ENCODE assay signal across 9 cellular contexts in genomic region chr5:116076496-116076895, GRCh38.
A peak's percentile ranks its signal among the peaks of the same experiment; 100 is the strongest.
DNase-seq lines count a peak whose midpoint lies in the region; ATAC-seq and TF ChIP-seq lines count a peak whose summit lies in the region.
"Had no signal": no experiment of that assay in that cellular context is flagged by ENCODE, and none has a peak within 500 bp of the region (broad histone marks: within the 10 kb centered on the region; RNA-seq: fewer than 3 reads in every experiment).

No MANE protein-coding gene starts in this region.

- no peak overlapping the region for H3K4me3 ChIP-seq in NB4 (ENCODE audit: low read depth, low read length)

- TF ChIP-seq CTCF in NB4 (IDR thresholded peaks at IDR 0.05; ENCODE audit: low read depth, low read length), result no peak

- peaks cover 8% of the 10 kb centered on the region for H3K27me3 Mint-ChIP-seq in activated naive CD4-positive, alpha-beta T cell treated with anti-CD3 and anti-CD28 coated beads, Interleukin-2, amount 50 U/mL, for 24 hours
- peaks cover 15% of the 10 kb centered on the region for H3K27me3 Mint-ChIP-seq in activated naive CD4-positive, alpha-beta T cell treated with anti-CD3 and anti-CD28 coated beads, Interleukin-2, amount 10 ng/mL, durations not matched to agents 7 days and 5 days

- H3K9me3 Mint-ChIP-seq in activated naive CD4-positive, alpha-beta T cell treated with anti-CD3 and anti-CD28 coated beads, Interleukin-2, amount 50 U/mL, for 24 hours, result peaks cover 15% of the 10 kb centered on the region
- H3K9me3 Mint-ChIP-seq in activated naive CD4-positive, alpha-beta T cell treated with anti-CD3 and anti-CD28 coated beads, Interleukin-2, amount 10 ng/mL, durations not matched to agents 7 days and 5 days, result no peaks in the 10 kb centered on the region

- H3K27ac ChIP-seq in caudate nucleus (ENCODE audit: low read depth, low read length), result no peak overlapping the region

- H3K4me1 Mint-ChIP-seq in activated naive CD4-positive, alpha-beta T cell treated with anti-CD3 and anti-CD28 coated beads, Interleukin-2, amount 50 U/mL, for 24 hours, result peaks cover 32% of the 10 kb centered on the region
- no peaks in the 10 kb centered on the region for H3K4me1 Mint-ChIP-seq in activated naive CD4-positive, alpha-beta T cell treated with anti-CD3 and anti-CD28 coated beads, Interleukin-2, amount 10 ng/mL, durations not matched to agents 7 days and 5 days

- peaks cover 6% of the 10 kb centered on the region for H3K36me3 Mint-ChIP-seq in activated naive CD4-positive, alpha-beta T cell treated with anti-CD3 and anti-CD28 coated beads, Interleukin-2, amount 50 U/mL, for 24 hours
- peaks cover 2% of the 10 kb centered on the region for H3K36me3 Mint-ChIP-seq in activated naive CD4-positive, alpha-beta T cell treated with anti-CD3 and anti-CD28 coated beads, Interleukin-2, amount 10 ng/mL, durations not matched to agents 7 days and 5 days

- DNase-seq in activated naive CD4-positive, alpha-beta T cell treated with anti-CD3 and anti-CD28 coated beads, Interleukin-2, amount 10 ng/mL, durations not matched to agents 7 days and 5 days, result no peak
- DNase-seq in NB4 (ENCODE audit: low read depth) (peak; percentile 54), pons (ENCODE audit: low spot score) (peak; percentile 77), epidermal melanocyte (ENCODE audit: insufficient read length, low spot score) (no peak), caudate nucleus (lab: John Stamatoyannopoulos, UW) (no peak), NCI-H524 treated with DMSO at 0.1 percent for 48 hours (lab: John Stamatoyannopoulos, UW) (no peak)
- DNase-seq: IMR-90 had no signal

- ATAC-seq in HG02759 (IDR thresholded peaks at IDR 0.05; ENCODE audit: unreplicated experiment), result peak; percentile 99

- CTCF ChIA-PET in activated naive CD4-positive, alpha-beta T cell treated with anti-CD3 and anti-CD28 coated beads, Interleukin-2, amount 10 ng/mL, durations not matched to agents 7 days and 5 days (lab: Charles Lee), result no interaction called here

- H3K4me3 Mint-ChIP-seq in activated naive CD4-positive, alpha-beta T cell treated with anti-CD3 and anti-CD28 coated beads, Interleukin-2, amount 50 U/mL, for 24 hours, result peak overlapping the region; percentile 66
- H3K4me3 Mint-ChIP-seq in activated naive CD4-positive, alpha-beta T cell treated with anti-CD3 and anti-CD28 coated beads, Interleukin-2, amount 10 ng/mL, durations not matched to agents 7 days and 5 days, result no peak overlapping the region

- peak overlapping the region; percentile 68 for H3K27ac Mint-ChIP-seq in activated naive CD4-positive, alpha-beta T cell treated with anti-CD3 and anti-CD28 coated beads, Interleukin-2, amount 50 U/mL, for 24 hours
- H3K27ac Mint-ChIP-seq in activated naive CD4-positive, alpha-beta T cell treated with anti-CD3 and anti-CD28 coated beads, Interleukin-2, amount 10 ng/mL, durations not matched to agents 7 days and 5 days, result no peak overlapping the region

- no peak for TF ChIP-seq POLR2A in NB4 (IDR thresholded peaks at IDR 0.05; ENCODE audit: extremely low read depth, insufficient read length)

Comparison
In these comparisons a context has a peak if more than half of its experiments do, and no peak if none do; other contexts are left out.
1. DNase-seq: peak in NB4 (single experiment) and pons (single experiment); none in activated naive CD4-positive, alpha-beta T cell treated with anti-CD3 and anti-CD28 coated beads, Interleukin-2, amount 10 ng/mL, durations not matched to agents 7 days and 5 days (single experiment), epidermal melanocyte (single experiment), caudate nucleus (0 of 61) and NCI-H524 treated with DMSO at 0.1 percent for 48 hours (single experiment).